Comparison of ENCODE assay signal across 14 cellular contexts in the genomic region with DNA sequence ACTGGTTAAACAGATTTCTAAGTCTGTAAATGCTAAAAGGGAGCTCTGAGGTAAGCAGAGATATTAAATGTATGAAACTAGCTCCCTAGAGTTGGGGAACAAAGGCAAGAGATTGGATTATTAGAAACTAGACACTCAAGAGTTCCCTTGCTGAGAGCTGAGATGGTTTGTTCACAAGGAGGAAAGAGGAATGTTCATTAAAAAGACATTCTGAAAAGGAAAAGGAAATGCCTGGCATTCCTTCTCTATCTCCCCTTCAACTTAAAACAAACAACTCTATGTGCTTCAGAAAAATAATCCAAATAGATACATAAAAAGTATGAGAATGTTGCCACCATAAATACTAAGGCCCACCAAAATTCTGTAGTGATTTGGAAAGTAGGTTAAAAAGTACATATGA.
DNase-seq lines count a peak whose midpoint lies in the region; FAIRE-seq and TF ChIP-seq lines count a peak whose summit lies in the region.
"Had no signal": no experiment of that assay in that cellular context is flagged by ENCODE, and none has a peak within 500 bp of the region (broad histone marks: within the 10 kb centered on the region; RNA-seq: fewer than 3 reads in every experiment).

No MANE protein-coding gene starts in this region.

- H3K4me3 ChIP-seq in astrocyte (ENCODE audit: insufficient read depth, low read depth, low read length) (no peak overlapping the region), kidney (ENCODE audit: low read length in 2 of 2) (no peak overlapping the region), stomach smooth muscle (ENCODE audit: low read length in 2 of 2) (no peak overlapping the region)

- H3K79me2 ChIP-seq in astrocyte (ENCODE audit: insufficient read depth, low read length), result no peaks in the 10 kb centered on the region

- H2AFZ ChIP-seq in astrocyte (ENCODE audit: low read depth, low read length), result no peak overlapping the region

- no peak for TF ChIP-seq CTCF in astrocyte (IDR thresholded peaks at IDR 0.05; ENCODE audit: insufficient read depth, low read depth, low read length)
- no peak for TF ChIP-seq CTCF in kidney (IDR thresholded peaks at IDR 0.05; ENCODE audit: borderline replicate concordance, extremely low read depth, insufficient read depth)

- H3K27ac ChIP-seq in astrocyte (ENCODE audit: low read depth, low read length) (peak overlapping the region; percentile 59), kidney (ENCODE audit: low read depth in 2 of 2, low read length in 2 of 2) (peak overlapping the region; percentile 25 to 49), stomach smooth muscle (ENCODE audit: low read length) (peak overlapping the region; percentile 93)

- H3K9me3 ChIP-seq in astrocyte (ENCODE audit: insufficient read depth, low read depth, low read length) (no peaks in the 10 kb centered on the region), kidney (ENCODE audit: control insufficient read depth in 1 of 2, low read length in 2 of 2) (no peaks in the 10 kb centered on the region), stomach smooth muscle (ENCODE audit: control insufficient read depth in 2 of 2, low read length in 2 of 2) (no peaks in the 10 kb centered on the region)

- no peak overlapping the region for H3K4me3 Mint-ChIP-seq in astrocyte (ENCODE audit: unreplicated experiment)
- H3K4me3 Mint-ChIP-seq: effector memory CD8-positive, alpha-beta T cell; stimulated activated memory B cell treated with anti-CD40 and anti-IgM and Interleukin-4, amounts not matched to agents 10 μg/mL and 1 μg/mL and 100 μg/mL, for 72 hours had no signal

- H3K4me1 ChIP-seq in astrocyte (ENCODE audit: insufficient read depth, low read length) (peaks cover 17% of the 10 kb centered on the region), kidney (ENCODE audit: control insufficient read depth in 1 of 2, insufficient read depth in 1 of 2, low read depth in 1 of 2, low read length in 2 of 2) (peaks cover 16 to 25% of the 10 kb centered on the region in 2 donors), stomach smooth muscle (ENCODE audit: control insufficient read depth, insufficient read depth, low read length) (peaks cover 26% of the 10 kb centered on the region)

- no peaks in the 10 kb centered on the region for H3K27me3 Mint-ChIP-seq in astrocyte (ENCODE audit: low read depth, unreplicated experiment)
- H3K27me3 Mint-ChIP-seq: effector memory CD8-positive, alpha-beta T cell; stimulated activated memory B cell treated with anti-CD40 and anti-IgM and Interleukin-4, amounts not matched to agents 10 μg/mL and 1 μg/mL and 100 μg/mL, for 72 hours had no signal

- H3K9me3 Mint-ChIP-seq in astrocyte (ENCODE audit: unreplicated experiment), result no peaks in the 10 kb centered on the region
- H3K9me3 Mint-ChIP-seq: effector memory CD8-positive, alpha-beta T cell; stimulated activated memory B cell treated with anti-CD40 and anti-IgM and Interleukin-4, amounts not matched to agents 10 μg/mL and 1 μg/mL and 100 μg/mL, for 72 hours had no signal

- H3K36me3 ChIP-seq in astrocyte (ENCODE audit: insufficient read depth, low read length), result no peaks in the 10 kb centered on the region
- no peaks in the 10 kb centered on the region for H3K36me3 ChIP-seq in kidney (ENCODE audit: control insufficient read depth in 1 of 2, insufficient read depth in 2 of 2, low read length in 2 of 2)
- no peaks in the 10 kb centered on the region for H3K36me3 ChIP-seq in stomach smooth muscle (ENCODE audit: control insufficient read depth in 2 of 2, insufficient read depth in 2 of 2, low read length in 2 of 2)

- peaks cover 3% of the 10 kb centered on the region for H3K36me3 Mint-ChIP-seq in astrocyte (ENCODE audit: low read depth, unreplicated experiment)

- H3K27me3 ChIP-seq in astrocyte (ENCODE audit: insufficient read depth, low read length), result no peaks in the 10 kb centered on the region
- H3K27me3 ChIP-seq in stomach smooth muscle (ENCODE audit: control insufficient read depth in 1 of 2, insufficient read depth in 2 of 2, low read length in 2 of 2), result no peaks in the 10 kb centered on the region

- intact Hi-C loops in kidney (cut with DNase I), result loop anchor here (5.0 kb wide), 1 partner anchor 394 kb away; no protein-coding TSS in a partner anchor

- peaks cover 60% of the 10 kb centered on the region for H3K4me1 Mint-ChIP-seq in astrocyte (ENCODE audit: low read depth, unreplicated experiment)
- H3K4me1 Mint-ChIP-seq: stimulated activated memory B cell treated with anti-CD40 and anti-IgM and Interleukin-4, amounts not matched to agents 10 μg/mL and 1 μg/mL and 100 μg/mL, for 72 hours had no signal

- H3K4me2 ChIP-seq in astrocyte (ENCODE audit: low read length), result peak overlapping the region; percentile 61

- peak overlapping the region; percentile 25 for H3K9ac ChIP-seq in astrocyte (ENCODE audit: low read length)
- no peak overlapping the region for H3K9ac ChIP-seq in kidney (ENCODE audit: low read length in 2 of 2)
- peak overlapping the region in 1 of 2 donors; percentile 8 for H3K9ac ChIP-seq in stomach smooth muscle (ENCODE audit: low read length in 2 of 2)

- peak overlapping the region; percentile 99 for H3K27ac Mint-ChIP-seq in astrocyte (ENCODE audit: unreplicated experiment)
- H3K27ac Mint-ChIP-seq: stimulated activated memory B cell treated with anti-CD40 and anti-IgM and Interleukin-4, amounts not matched to agents 10 μg/mL and 1 μg/mL and 100 μg/mL, for 72 hours had no signal

- TF ChIP-seq POLR2A in H54 (IDR thresholded peaks at IDR 0.05; ENCODE audit: low read depth, low read length), result no peak

- FAIRE-seq in H54 (lab: Jason Lieb, UNC), result peak; percentile 33
- FAIRE-seq in astrocyte (lab: Jason Lieb, UNC), result peak; percentile 83
- FAIRE-seq in kidney (lab: Jason Lieb, UNC), result no peak

- H4K20me1 ChIP-seq in astrocyte (ENCODE audit: insufficient read depth, low read length), result no peaks in the 10 kb centered on the region

- DNase-seq in H54 (ENCODE audit: insufficient read length, low spot score) (no peak), astrocyte (ENCODE audit: low read depth) (peak; percentile 83), kidney (no peak), NOMO-1 (lab: John Stamatoyannopoulos, UW; ENCODE audit: unreplicated experiment in 2 of 2) (no peak), dedifferentiated amniotic fluid mesenchymal stem cell (ENCODE audit: extremely low spot score) (no peak), OCI-M2 (lab: John Stamatoyannopoulos, UW; ENCODE audit: unreplicated experiment) (no peak)
- DNase-seq: activated gamma-delta T cell treated with Interleukin-2 at 50 U/mL for 16 hours; effector memory CD8-positive, alpha-beta T cell; islet precursor cell; NCI-H2081 treated with DMSO at 0.1 percent for 48 hours; Right ventricle myocardium superior; small intestine had no signal

Comparison
In these comparisons a context has a peak if more than half of its experiments do, and no peak if none do; other contexts are left out.
1. H3K27ac ChIP-seq: peak in every context shown above with its lines; median percentile 93 in stomach smooth muscle; 59 in astrocyte; 37 in kidney.